ENCODE assay signal across 1 cellular context in the genomic region with DNA sequence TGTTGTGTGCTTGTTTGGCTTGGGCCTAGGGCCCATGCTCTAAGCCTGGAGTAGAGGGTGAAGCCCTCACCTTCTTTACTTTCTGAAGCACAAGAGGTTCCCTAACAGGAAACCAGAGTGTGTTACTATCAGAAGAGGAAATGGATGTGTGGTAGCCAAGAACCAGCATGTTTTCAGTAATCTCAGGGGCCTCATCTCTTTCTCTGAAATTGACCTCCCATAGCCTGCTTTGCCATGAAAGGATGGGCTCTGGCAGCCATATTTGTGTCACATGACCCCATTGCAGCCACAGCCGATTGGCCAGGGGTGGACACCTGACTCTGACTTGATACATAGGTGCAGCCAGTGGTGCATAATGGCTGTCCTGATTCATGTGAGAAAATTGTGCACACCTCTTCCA.
A peak's percentile ranks its signal among the peaks of the same experiment; 100 is the strongest.
TF ChIP-seq lines count a peak whose summit lies in the region.

No MANE protein-coding gene starts in this region.

TF ChIP-seq in GM12878, 131 proteins besides CTCF, POLR2A, EP300 and RAD21 (continued from another document):
- TF ChIP-seq USF1 (IDR thresholded peaks at IDR 0.05; ENCODE audit: borderline replicate concordance, extremely low read length, insufficient read depth, low read depth, low read length), result peak; percentile 82
- no peak for TF ChIP-seq KLF5 (IDR thresholded peaks at IDR 0.05; ENCODE audit: partially characterized antibody)
- TF ChIP-seq, protein P1, sequence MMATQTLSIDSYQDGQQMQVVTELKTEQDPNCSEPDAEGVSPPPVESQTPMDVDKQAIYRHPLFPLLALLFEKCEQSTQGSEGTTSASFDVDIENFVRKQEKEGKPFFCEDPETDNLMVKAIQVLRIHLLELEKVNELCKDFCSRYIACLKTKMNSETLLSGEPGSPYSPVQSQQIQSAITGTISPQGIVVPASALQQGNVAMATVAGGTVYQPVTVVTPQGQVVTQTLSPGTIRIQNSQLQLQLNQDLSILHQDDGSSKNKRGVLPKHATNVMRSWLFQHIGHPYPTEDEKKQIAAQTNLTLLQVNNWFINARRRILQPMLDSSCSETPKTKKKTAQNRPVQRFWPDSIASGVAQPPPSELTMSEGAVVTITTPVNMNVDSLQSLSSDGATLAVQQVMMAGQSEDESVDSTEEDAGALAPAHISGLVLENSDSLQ (IDR thresholded peaks at IDR 0.05), result no peak
- TF ChIP-seq ZNF207 (IDR thresholded peaks at IDR 0.05; ENCODE audit: borderline replicate concordance), result no peak
- peak; percentile 42; the same call in 1 of the 2 replicates for TF ChIP-seq RAD51 (IDR thresholded peaks at IDR 0.05)
- no peak for TF ChIP-seq BCLAF1 (IDR thresholded peaks at IDR 0.05)
- no peak for TF ChIP-seq MYB (IDR thresholded peaks at IDR 0.05; ENCODE audit: borderline replicate concordance, low read depth, low read length)
- TF ChIP-seq, protein P2, sequence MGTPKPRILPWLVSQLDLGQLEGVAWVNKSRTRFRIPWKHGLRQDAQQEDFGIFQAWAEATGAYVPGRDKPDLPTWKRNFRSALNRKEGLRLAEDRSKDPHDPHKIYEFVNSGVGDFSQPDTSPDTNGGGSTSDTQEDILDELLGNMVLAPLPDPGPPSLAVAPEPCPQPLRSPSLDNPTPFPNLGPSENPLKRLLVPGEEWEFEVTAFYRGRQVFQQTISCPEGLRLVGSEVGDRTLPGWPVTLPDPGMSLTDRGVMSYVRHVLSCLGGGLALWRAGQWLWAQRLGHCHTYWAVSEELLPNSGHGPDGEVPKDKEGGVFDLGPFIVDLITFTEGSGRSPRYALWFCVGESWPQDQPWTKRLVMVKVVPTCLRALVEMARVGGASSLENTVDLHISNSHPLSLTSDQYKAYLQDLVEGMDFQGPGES (IDR thresholded peaks at IDR 0.05), result no peak
- no peak for TF ChIP-seq SRF (IDR thresholded peaks at IDR 0.05; ENCODE audit: low read depth in 2 of 2, low read length in 2 of 2)
- no peak for TF ChIP-seq BMI1 (IDR thresholded peaks at IDR 0.05; ENCODE audit: borderline replicate concordance)
- TF ChIP-seq GABPA (IDR thresholded peaks at IDR 0.05; ENCODE audit: low read depth), result no peak
- no peak for TF ChIP-seq KAT2A (conservative IDR thresholded peaks at IDR 0.05; ENCODE audit: control insufficient read depth, low read depth, low read length)
TF ChIP-seq in GM12878: peak in this region for 3.
